Comparison of ENCODE assay signal across 9 cellular contexts in the genomic region with DNA sequence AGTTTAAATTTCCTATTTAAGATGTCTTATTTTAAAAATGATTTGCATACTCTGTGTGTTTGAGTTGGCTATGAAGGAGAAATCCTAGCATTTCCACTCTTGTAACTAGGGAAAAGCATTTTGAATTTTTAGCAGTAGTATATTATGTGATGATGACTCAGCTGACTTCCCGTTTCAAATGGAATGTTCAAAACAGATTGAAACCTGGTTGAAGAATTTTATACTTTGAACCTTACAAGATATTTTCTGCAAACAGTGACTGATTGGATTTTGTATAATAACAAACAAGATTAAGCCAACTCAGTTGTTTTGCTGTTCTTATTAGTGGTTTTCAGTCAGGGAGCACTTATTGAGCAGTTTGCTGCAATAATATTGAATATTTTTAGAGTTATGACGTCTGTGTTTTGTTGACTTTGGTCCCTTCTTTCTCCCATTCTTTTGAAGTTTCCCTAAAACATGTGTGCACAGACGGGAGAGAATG. TPM values are rescaled to one million over a fixed set of nuclear protein-coding genes. Genes with fewer than 3 reads are reported as not detected.
DNase-seq lines count a peak whose midpoint lies in the region; ATAC-seq, FAIRE-seq and TF ChIP-seq lines count a peak whose summit lies in the region.
"Had no signal": no experiment of that assay in that cellular context is flagged by ENCODE, and none has a peak within 500 bp of the region (broad histone marks: within the 10 kb centered on the region; RNA-seq: fewer than 3 reads in every experiment).

No MANE protein-coding gene starts in this region.

- peaks cover 44 to 67% of the 10 kb centered on the region in 2 donors for H3K4me1 Mint-ChIP-seq in stimulated activated naive B cell treated with anti-CD40 and anti-IgM and Interleukin-4, amounts not matched to agents 10 μg/mL and 1 μg/mL and 100 μg/mL, for 72 hours

- no peak overlapping the region for H3K4me3 Mint-ChIP-seq in stimulated activated naive B cell treated with anti-CD40 and anti-IgM and Interleukin-4, amounts not matched to agents 10 μg/mL and 1 μg/mL and 100 μg/mL, for 72 hours

- H3K9me3 Mint-ChIP-seq in stimulated activated naive B cell treated with anti-CD40 and anti-IgM and Interleukin-4, amounts not matched to agents 10 μg/mL and 1 μg/mL and 100 μg/mL, for 72 hours: peaks cover 0 to 2% of the 10 kb centered on the region in 2 donors

- no peaks in the 10 kb centered on the region for H3K27me3 ChIP-seq in adipocyte (replicated peaks; ENCODE audit: control insufficient read depth, insufficient read depth, low read length)
- no peaks in the 10 kb centered on the region for H3K27me3 ChIP-seq in right atrium auricular region

- peak overlapping the region; percentile 25 for H3K27ac Mint-ChIP-seq in stimulated activated naive B cell treated with anti-CD40 and anti-IgM and Interleukin-4, amounts not matched to agents 10 μg/mL and 1 μg/mL and 100 μg/mL, for 72 hours

- ATAC-seq in stimulated activated naive B cell treated with anti-CD40 and anti-IgM and Interleukin-4, amounts not matched to agents 10 μg/mL and 1 μg/mL and 100 μg/mL, for 72 hours (replicated peaks): no peak
- no peak for ATAC-seq in GM19395 (IDR thresholded peaks at IDR 0.05; ENCODE audit: unreplicated experiment)

- H3K27ac ChIP-seq in right atrium auricular region: peak overlapping the region; percentile 43 to 55

- peak overlapping the region; percentile 53 for H3K4me3 ChIP-seq in adipocyte (ENCODE audit: low read length)
- H3K4me3 ChIP-seq in right atrium auricular region: no peak overlapping the region

- TF ChIP-seq POLR2A in H54 (IDR thresholded peaks at IDR 0.05; ENCODE audit: low read depth, low read length): no peak

- peaks cover 15 to 53% of the 10 kb centered on the region in 2 donors for H3K36me3 Mint-ChIP-seq in stimulated activated naive B cell treated with anti-CD40 and anti-IgM and Interleukin-4, amounts not matched to agents 10 μg/mL and 1 μg/mL and 100 μg/mL, for 72 hours

- DNase-seq in H54 (ENCODE audit: insufficient read length, low spot score): no peak
- peak; percentile 79 for DNase-seq in adipocyte (ENCODE audit: low read depth)
- DNase-seq in right atrium auricular region (ENCODE audit: low spot score): no peak
- no peak for DNase-seq in stimulated activated naive B cell treated with anti-CD40 and anti-IgM and Interleukin-4, amounts not matched to agents 10 μg/mL and 1 μg/mL and 100 μg/mL, for 72 hours
- DNase-seq in SHP77 treated with DMSO at 0.1 percent for 48 hours (lab: John Stamatoyannopoulos, UW): no peak
- no peak for DNase-seq in GDM1 (lab: John Stamatoyannopoulos, UW)
- no peak for DNase-seq in stimulated activated CD4-positive, alpha-beta T cell treated with anti-CD3 and anti-CD28 coated beads, Interleukin-4, amount 100 ng/mL, for 24 hours
- DNase-seq: activated gamma-delta T cell had no signal

- H3K9me3 ChIP-seq in adipocyte (ENCODE audit: control insufficient read depth, low read length): no peaks in the 10 kb centered on the region
- H3K9me3 ChIP-seq in right atrium auricular region: no peaks in the 10 kb centered on the region

- no peaks in the 10 kb centered on the region for H3K27me3 Mint-ChIP-seq in stimulated activated naive B cell treated with anti-CD40 and anti-IgM and Interleukin-4, amounts not matched to agents 10 μg/mL and 1 μg/mL and 100 μg/mL, for 72 hours

- peak overlapping the region; percentile 43 for H3K9ac ChIP-seq in adipocyte (ENCODE audit: low read length)

- FAIRE-seq in H54 (lab: Jason Lieb, UNC): peak; percentile 43

- no peak for TF ChIP-seq CTCF in right atrium auricular region (IDR thresholded peaks at IDR 0.05)

- H3K4me1 ChIP-seq in adipocyte (ENCODE audit: control insufficient read depth, insufficient read depth, low read length) (peaks cover 93% of the 10 kb centered on the region), right atrium auricular region (peaks cover 0 to 93% of the 10 kb centered on the region in 2 donors)

- H3K36me3 ChIP-seq in adipocyte (ENCODE audit: control insufficient read depth, insufficient read depth, low read length, severe bottlenecking) (peaks cover 29% of the 10 kb centered on the region), right atrium auricular region (peaks cover 16% of the 10 kb centered on the region)

RNA-seq across cellular contexts. Expression of a gene that starts 8.0 kb away (rescaled TPM):
- 10 to 100 TPM; 23.5 to 24.4 TPM for total RNA-seq in right atrium auricular region
